In the genomic region with DNA sequence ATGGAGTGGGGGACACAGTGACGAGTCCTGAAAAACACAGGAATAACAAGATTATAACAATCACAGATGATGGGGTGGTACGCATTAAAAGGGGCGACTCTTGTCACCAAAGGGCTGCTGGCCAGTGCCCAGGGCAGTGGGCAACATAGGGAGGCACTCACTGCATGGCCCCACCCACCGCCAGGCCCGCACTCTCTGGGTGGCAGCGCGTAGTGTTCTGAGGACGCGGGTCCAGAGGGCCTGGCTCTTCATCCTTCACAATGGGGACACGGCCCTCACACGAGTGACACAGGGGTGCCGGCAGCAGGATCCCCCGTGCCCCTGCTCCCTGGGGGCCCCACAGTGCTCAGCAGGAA, we compare ENCODE assay signal across 17 cellular contexts. TPM values are rescaled to one million over a fixed set of nuclear protein-coding genes. Genes with fewer than 3 reads are reported as not detected.
"Had no signal": no experiment of that assay in that cellular context is flagged by ENCODE, and none has a peak within 500 bp of the region (broad histone marks: within the 10 kb centered on the region; RNA-seq: fewer than 3 reads in every experiment).

No MANE protein-coding gene starts in this region.

RNA-seq across cellular contexts. Expression of gene TUBA3D, which starts 58.4 kb away (rescaled TPM):
- total RNA-seq: activated B cell treated with CpG ODN at 0.5 μM for 24 hours; activated CD4-positive, alpha-beta memory T cell treated with anti-CD3 and anti-CD28 coated beads for 36 hours; activated CD4-positive, alpha-beta T cell treated with anti-CD3 and anti-CD28 coated beads for 36 hours; activated CD4-positive, alpha-beta T cell treated with anti-CD3 and anti-CD28 coated beads, Interleukin-2, amount 10 ng/mL, durations not matched to agents 24 days and 14 days; activated naive CD4-positive, alpha-beta T cell treated with anti-CD3 and anti-CD28 coated beads, Interleukin-2, amount 50 U/mL, for 72 hours; activated naive CD8-positive, alpha-beta T cell treated with anti-CD3 and anti-CD28 coated beads, Interleukin-2, amount 10 ng/mL, durations not matched to agents 7 days and 5 days; activated T-cell treated with anti-CD3 and anti-CD28 coated beads, Interleukin-2, amount 50 U/mL, for 72 hours; ascending aorta; breast epithelium; cardiac muscle cell; cerebellum; endodermal cell; epithelial cell of proximal tubule; esophagus mucosa; frontal cortex; T-cell; T-helper 2 cell treated with Interferon-gamma antibody and Interleukin-4, amounts not matched to agents 100 ng/mL and 5 ng/mL, for 36 hours had no signal
